ENCODE assay signal across 8 cellular contexts in the genomic region with DNA sequence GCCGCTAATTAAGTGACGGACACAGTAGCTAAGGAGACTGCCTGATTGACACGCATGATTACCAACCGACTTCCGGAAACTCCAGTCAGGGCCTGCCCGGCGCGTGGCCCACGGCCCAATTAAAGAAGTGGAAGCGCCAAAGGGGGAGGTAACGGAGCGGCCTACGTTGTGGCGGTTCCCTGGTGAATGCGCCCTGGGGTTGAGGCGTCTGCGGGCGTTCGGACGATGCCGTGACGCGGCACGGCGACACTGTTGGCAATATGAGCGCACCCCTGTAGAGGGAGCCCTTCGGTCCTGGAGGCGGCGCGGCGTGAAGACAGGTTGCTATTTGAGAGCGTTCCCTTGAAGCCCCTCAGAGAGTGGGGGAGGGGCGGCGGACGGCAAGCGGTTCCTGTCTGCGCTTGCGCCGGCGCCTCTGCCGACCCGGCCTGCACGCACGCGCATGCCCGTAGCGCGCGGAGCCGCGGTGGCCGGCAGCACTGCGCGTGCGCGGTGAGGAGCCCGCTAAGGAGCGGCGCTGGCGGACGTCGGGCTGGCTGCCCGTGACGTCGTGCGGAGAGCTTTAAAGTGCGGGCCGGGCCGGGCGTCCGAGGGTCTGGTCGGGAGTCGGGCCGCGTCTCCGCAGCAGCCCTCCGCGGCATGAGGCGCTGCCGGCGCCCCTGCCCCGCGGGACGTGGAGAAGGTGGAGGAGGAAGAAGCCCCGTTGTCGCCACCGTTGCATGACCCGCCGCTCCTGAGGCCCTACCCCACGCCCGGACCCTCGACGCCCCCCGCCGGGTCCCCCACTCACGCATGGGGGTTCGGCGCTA. TPM values are rescaled to one million over a fixed set of nuclear protein-coding genes. Genes with fewer than 3 reads are reported as not detected.
DNase-seq lines count a peak whose midpoint lies in the region; ATAC-seq and TF ChIP-seq lines count a peak whose summit lies in the region.

Gene ALKBH5 (plus strand): TSS at position 495 of the 809 bp plus-strand sequence. CDS start 416 bp downstream, outside the sequence.

- ATAC-seq in GM19328 (IDR thresholded peaks at IDR 0.05; ENCODE audit: unreplicated experiment) (peak; percentile 73), HG03520 (IDR thresholded peaks at IDR 0.05; ENCODE audit: unreplicated experiment) (peak; percentile 75)

- intact Hi-C loops in activated CD4-positive, alpha-beta T cell treated with anti-CD3 and anti-CD28 coated beads, Interleukin-2, amount 10 ng/mL, durations not matched to agents 24 days and 14 days (cut with micrococcal nuclease), result loop anchor here (1.0 to 2.0 kb wide), 7 partner anchors 25 to 211 kb away; partner anchors contain the start of genes DRC3, DRG2, FLII and LLGL1

- peak within 1 kb of the TSS; percentile 89 for H3K4me3 ChIP-seq in coronary artery

- H3K4me3 Mint-ChIP-seq in activated CD4-positive, alpha-beta T cell treated with anti-CD3 and anti-CD28 coated beads, Interleukin-2, amount 10 ng/mL, durations not matched to agents 24 days and 14 days, result peak within 1 kb of the TSS; percentile 97

- H3K27ac Mint-ChIP-seq in activated CD4-positive, alpha-beta T cell treated with anti-CD3 and anti-CD28 coated beads, Interleukin-2, amount 10 ng/mL, durations not matched to agents 24 days and 14 days, result peak within 1 kb of the TSS; percentile 99

- peak within 1 kb of the TSS; percentile 98 for H3K27ac ChIP-seq in C4-2B
- H3K27ac ChIP-seq in coronary artery, result peak within 1 kb of the TSS; percentile 99
- peak within 1 kb of the TSS; percentile 98 for H3K27ac ChIP-seq in layer of hippocampus (ENCODE audit: low read depth, low read length)

- no peaks in the 10 kb centered on the region for H3K27me3 ChIP-seq in layer of hippocampus (ENCODE audit: control insufficient read depth, insufficient read depth, low read length)

- no peaks in the 10 kb centered on the region for H3K9me3 Mint-ChIP-seq in activated CD4-positive, alpha-beta T cell treated with anti-CD3 and anti-CD28 coated beads, Interleukin-2, amount 10 ng/mL, durations not matched to agents 24 days and 14 days

- peaks cover 56% of the 10 kb centered on the region for H3K4me1 Mint-ChIP-seq in activated CD4-positive, alpha-beta T cell treated with anti-CD3 and anti-CD28 coated beads, Interleukin-2, amount 10 ng/mL, durations not matched to agents 24 days and 14 days

- no peaks in the 10 kb centered on the region for H3K27me3 Mint-ChIP-seq in activated CD4-positive, alpha-beta T cell treated with anti-CD3 and anti-CD28 coated beads, Interleukin-2, amount 10 ng/mL, durations not matched to agents 24 days and 14 days

- TF ChIP-seq CTCF in C4-2B (conservative IDR thresholded peaks at IDR 0.05) (no peak; the same call in 1 of the 2 replicates), coronary artery (IDR thresholded peaks at IDR 0.05) (no peak)

- H3K36me3 Mint-ChIP-seq in activated CD4-positive, alpha-beta T cell treated with anti-CD3 and anti-CD28 coated beads, Interleukin-2, amount 10 ng/mL, durations not matched to agents 24 days and 14 days (ENCODE audit: low read depth), result peaks cover 39% of the 10 kb centered on the region

- peak; percentile 93 for DNase-seq in NCI-H526 treated with DMSO at 0.1 percent for 48 hours (lab: John Stamatoyannopoulos, UW)
- DNase-seq in activated CD4-positive, alpha-beta T cell treated with anti-CD3 and anti-CD28 coated beads, Interleukin-2, amount 10 ng/mL, durations not matched to agents 24 days and 14 days, result peak; percentile 99
- peak; percentile 98 for DNase-seq in coronary artery (ENCODE audit: low spot score)
- DNase-seq in stimulated activated CD4-positive, alpha-beta T cell treated with anti-CD3 and anti-CD28 coated beads, Interleukin-1b, Interleukin-23, amount 100 ng/mL, for 4 hours (ENCODE audit: low read depth in 2 of 2), result peak; percentile 96 to 97

RNA-seq across cellular contexts. Expression of gene ALKBH5, which starts in this region (rescaled TPM):
- total RNA-seq in activated CD4-positive, alpha-beta T cell treated with anti-CD3 and anti-CD28 coated beads, Interleukin-2, amount 10 ng/mL, durations not matched to agents 24 days and 14 days, result 158 and 162 TPM in 2 replicates

Comparison
In these comparisons a context has a peak if more than half of its experiments do, and no peak if none do; other contexts are left out.
1. Peak in every context shown above with its lines: DNase-seq, ATAC-seq, H3K4me3 ChIP-seq and H3K27ac ChIP-seq.